ENCODE assay signal across 9 cellular contexts in genomic region chr14:69613312-69614073, GRCh38. TPM values are rescaled to one million over a fixed set of nuclear protein-coding genes. Genes with fewer than 3 reads are reported as not detected.
DNase-seq lines count a peak whose midpoint lies in the region; ATAC-seq and TF ChIP-seq lines count a peak whose summit lies in the region.
"Had no signal": no experiment of that assay in that cellular context is flagged by ENCODE, and none has a peak within 500 bp of the region (broad histone marks: within the 10 kb centered on the region; RNA-seq: fewer than 3 reads in every experiment).

No MANE protein-coding gene starts in this region.

- intact Hi-C loops in OCI-LY7 (cut with micrococcal nuclease; ENCODE audit: unreplicated experiment): loop anchor here (1.0 to 10.0 kb wide), 8 partner anchors 40 to 1191 kb away; partner anchors contain the start of genes MAP3K9, SRSF5, TTC9 and ZFP36L1

- no peak for ATAC-seq in DND-41 (ENCODE audit: insufficient read depth, low read depth)
- no peak for ATAC-seq in GM21576 (IDR thresholded peaks at IDR 0.05; ENCODE audit: unreplicated experiment)

- H3K9ac ChIP-seq in DND-41 (ENCODE audit: low read depth, low read length): no peak overlapping the region
- no peak overlapping the region for H3K9ac ChIP-seq in parathyroid adenoma

- H3K9me3 Mint-ChIP-seq in endothelial cell (ENCODE audit: unreplicated experiment): no peaks in the 10 kb centered on the region

- H3K4me1 ChIP-seq in DND-41 (ENCODE audit: insufficient read depth, low read length): peaks cover 68% of the 10 kb centered on the region
- H3K4me1 ChIP-seq in OCI-LY7 (ENCODE audit: insufficient read depth, low read length, poor library complexity, severe bottlenecking): peaks cover 75% of the 10 kb centered on the region
- peaks cover 40% of the 10 kb centered on the region for H3K4me1 ChIP-seq in parathyroid adenoma

- H3K4me2 ChIP-seq in DND-41 (ENCODE audit: insufficient read depth, low read length): peak overlapping the region; percentile 77
- H3K4me2 ChIP-seq in OCI-LY7 (ENCODE audit: low read length): peak overlapping the region; percentile 97
- H3K4me2 ChIP-seq in parathyroid adenoma (ENCODE audit: low read length): peak overlapping the region; percentile 97

- no peaks in the 10 kb centered on the region for H3K9me3 ChIP-seq in DND-41 (ENCODE audit: insufficient read depth, low read length, severe bottlenecking)
- no peaks in the 10 kb centered on the region for H3K9me3 ChIP-seq in OCI-LY7 (ENCODE audit: low read length)
- H3K9me3 ChIP-seq in parathyroid adenoma (ENCODE audit: control insufficient read depth, low read length): no peaks in the 10 kb centered on the region

- H3K4me1 Mint-ChIP-seq in endothelial cell (ENCODE audit: unreplicated experiment): peaks cover 77% of the 10 kb centered on the region

- TF ChIP-seq CTCF in DND-41 (IDR thresholded peaks at IDR 0.05; ENCODE audit: borderline replicate concordance, extremely low read depth, low read length, poor library complexity, severe bottlenecking): no peak
- TF ChIP-seq CTCF in OCI-LY7 (conservative IDR thresholded peaks at IDR 0.05; ENCODE audit: low read length): no peak
- TF ChIP-seq CTCF in endothelial cell (IDR thresholded peaks at IDR 0.05; ENCODE audit: unreplicated experiment): no peak
- no peak for TF ChIP-seq CTCF in parathyroid adenoma (IDR thresholded peaks at IDR 0.05)

- TSS peak; percentile 93 for BruUV-seq in OCI-LY7 (replicated peaks; lab: Mats Ljungman, UMichigan)

- H3K27me3 ChIP-seq in DND-41 (ENCODE audit: insufficient read depth, low read length, poor library complexity) (no peaks in the 10 kb centered on the region), parathyroid adenoma (ENCODE audit: control insufficient read depth, insufficient read depth, low read length) (no peaks in the 10 kb centered on the region)

- no peak overlapping the region; a peak in 1 of 4 replicates for H3K4me3 ChIP-seq in DND-41 (ENCODE audit: low read depth in 1 of 2, low read length in 2 of 2)
- peak overlapping the region; percentile 78 for H3K4me3 ChIP-seq in OCI-LY7 (ENCODE audit: low read depth, low read length, poor library complexity, severe bottlenecking)
- H3K4me3 ChIP-seq in parathyroid adenoma (ENCODE audit: low read depth, low read length): peak overlapping the region; percentile 82

- H4K20me1 ChIP-seq in DND-41 (ENCODE audit: insufficient read depth, low read length) (no peaks in the 10 kb centered on the region), OCI-LY7 (ENCODE audit: insufficient read depth, low read length) (peaks cover 27% of the 10 kb centered on the region)

- POLR2A ChIA-PET in OCI-LY7 (lab: Charles Lee): interaction anchor here (0.5 to 1.9 kb wide), 7 partner anchors 8 to 215 kb away, joined by 3 to 4 read pairs (median 3); partner anchors contain the start of genes ERH and SLC39A9

- no peaks in the 10 kb centered on the region for H3K9me2 ChIP-seq in OCI-LY7 (ENCODE audit: insufficient read depth, low read length)

- peak overlapping the region; percentile 94 for H3K27ac Mint-ChIP-seq in endothelial cell (ENCODE audit: unreplicated experiment)

- H3K36me3 ChIP-seq in DND-41 (ENCODE audit: insufficient read depth, low read length) (no peaks in the 10 kb centered on the region), OCI-LY7 (ENCODE audit: insufficient read depth, low read length) (peaks cover 47% of the 10 kb centered on the region; the same call in 1 of the 2 replicates), parathyroid adenoma (ENCODE audit: control insufficient read depth, insufficient read depth, low read length) (no peaks in the 10 kb centered on the region)

- peaks cover 38% of the 10 kb centered on the region for H3K36me3 Mint-ChIP-seq in endothelial cell (ENCODE audit: low read depth, unreplicated experiment)

- H2AFZ ChIP-seq in DND-41 (ENCODE audit: low read depth, low read length) (no peak overlapping the region), OCI-LY7 (ENCODE audit: low read length) (no peak overlapping the region), parathyroid adenoma (no peak overlapping the region)

- peaks cover 41% of the 10 kb centered on the region for H3K79me2 ChIP-seq in DND-41 (ENCODE audit: insufficient read depth, low read length)
- H3K79me2 ChIP-seq in OCI-LY7 (ENCODE audit: insufficient read depth, low read depth, low read length): peaks cover 61% of the 10 kb centered on the region
- peaks cover 39% of the 10 kb centered on the region for H3K79me2 ChIP-seq in parathyroid adenoma

- CTCF ChIA-PET in OCI-LY7 (lab: Charles Lee; ENCODE audit: unreplicated experiment): no interaction called here

- H3K4me3 Mint-ChIP-seq in endothelial cell (ENCODE audit: unreplicated experiment): peak overlapping the region; percentile 99

- H3K27me3 Mint-ChIP-seq in endothelial cell (ENCODE audit: unreplicated experiment): peaks cover 17% of the 10 kb centered on the region

- DNase-seq in DND-41 (no peak), OCI-LY7 (ENCODE audit: low spot score) (no peak), endothelial cell (ENCODE audit: low spot score) (no peak), mesenteric fat pad (ENCODE audit: low spot score) (no peak), ureter (ENCODE audit: low spot score) (no peak), middle frontal gyrus (ENCODE audit: extremely low spot score, low spot score) (no peak)

- H3K27ac ChIP-seq in DND-41 (ENCODE audit: low read length): no peak overlapping the region
- H3K27ac ChIP-seq in OCI-LY7 (ENCODE audit: low read depth, low read length, poor library complexity, severe bottlenecking): peak overlapping the region; percentile 99
- peak overlapping the region; percentile 33 for H3K27ac ChIP-seq in parathyroid adenoma

RNA-seq across cellular contexts. Expression of gene SUSD6, which starts 2.1 kb away (rescaled TPM):
- 19.3 and 23.1 TPM in 2 replicates for total RNA-seq in OCI-LY7 (2014; rRNA removed; shearing (Covaris generic))
- total RNA-seq in OCI-LY7 (2022) (40.9 and 43.6 TPM in 2 replicates), endothelial cell (ENCODE audit: unreplicated experiment) (71.5 TPM), mesenteric fat pad (48.0 TPM), ureter (41.6 TPM)

RNA-seq across cellular contexts. Expression of gene CCDC177, which starts 38.8 kb away (rescaled TPM):
- not detected in 2 replicates for total RNA-seq in OCI-LY7 (2014; rRNA removed; shearing (Covaris generic))
- total RNA-seq in OCI-LY7 (2022): not detected in 2 replicates
- total RNA-seq in endothelial cell (ENCODE audit: unreplicated experiment): not detected
- not detected for total RNA-seq in mesenteric fat pad
- not detected for total RNA-seq in ureter
- total RNA-seq: renal cortical epithelial cell had no signal

Comparison
In these comparisons a context has a peak if more than half of its experiments do, and no peak if none do; other contexts are left out.
1. H3K4me3 ChIP-seq: peak in OCI-LY7 (single experiment) and parathyroid adenoma (single experiment); none in DND-41 (0 of 2).
2. Peak in every context shown above with its lines, with median percentiles within 50 percentile points of each other: H3K4me2 ChIP-seq.